8 cellular contexts compared by ENCODE assay signal in genomic region chr1:144412491-144413403, GRCh38. TPM values are rescaled to one million over a fixed set of nuclear protein-coding genes. Genes with fewer than 3 reads are reported as not detected.
DNase-seq lines count a peak whose midpoint lies in the region; ATAC-seq and TF ChIP-seq lines count a peak whose summit lies in the region.
"Not testable (repeated sequence)": the region's sequence is repeated elsewhere in the genome, so short reads cannot be mapped to it uniquely, and the experiment has no call there.

No MANE protein-coding gene starts in this region.

- DNase-seq in BJ (ENCODE audit: low read depth) (peak; percentile 80), NCI-H748 treated with DMSO at 0.1 percent for 48 hours (lab: John Stamatoyannopoulos, UW) (peak; percentile 94), dorsolateral prefrontal cortex (peak in 9 of 10 donors; percentile 20 to 90 (median 63)), left lung (peak; percentile 65 to 77)
- peak; percentile 94 for DNase-seq in activated CD4-positive, alpha-beta memory T cell treated with anti-CD3 and anti-CD28 coated beads for 36 hours
- peak; percentile 71 to 76 for DNase-seq in stimulated activated CD4-positive, alpha-beta T cell treated with anti-CD3 and anti-CD28 coated beads, Interleukin-1b, Interleukin-23, amount 100 ng/mL, for 1 hour (ENCODE audit: low read depth in 2 of 2)

- H3K9me3 ChIP-seq in left lung = not testable (repeated sequence)

- H3K27ac ChIP-seq in dorsolateral prefrontal cortex = peak overlapping the region in 42 of 59 donors; percentile 15 to 87 (median 70)
- peak overlapping the region; percentile 84 to 86 for H3K27ac ChIP-seq in left lung

- peak overlapping the region; percentile 96 for H3K4me3 Mint-ChIP-seq in activated CD4-positive, alpha-beta memory T cell treated with anti-CD3 and anti-CD28 coated beads for 36 hours

- not testable (repeated sequence) for H3K4me1 Mint-ChIP-seq in activated CD4-positive, alpha-beta memory T cell treated with anti-CD3 and anti-CD28 coated beads for 36 hours (ENCODE audit: low read depth)

- CTCF ChIA-PET in BJ (lab: Yijun Ruan, JAX); activated CD4-positive, alpha-beta memory T cell treated with anti-CD3 and anti-CD28 coated beads for 36 hours (lab: Charles Lee): not testable (repeated sequence)

- not testable (repeated sequence) for H3K36me3 ChIP-seq in BJ (ENCODE audit: control insufficient read depth, insufficient read depth, low read length); left lung

- H3K9me3 Mint-ChIP-seq in activated CD4-positive, alpha-beta memory T cell treated with anti-CD3 and anti-CD28 coated beads for 36 hours = not testable (repeated sequence)

- intact Hi-C loops in activated CD4-positive, alpha-beta memory T cell treated with anti-CD3 and anti-CD28 coated beads for 36 hours (cut with micrococcal nuclease); dorsolateral prefrontal cortex (cut with DNase I); left lung (cut with DNase I): not testable (repeated sequence)

- peak; percentile 88 for ATAC-seq in GM19395 (IDR thresholded peaks at IDR 0.05; ENCODE audit: unreplicated experiment)
- ATAC-seq in HG03457 (IDR thresholded peaks at IDR 0.05; ENCODE audit: unreplicated experiment) = peak; percentile 83
- peak; percentile 86 for ATAC-seq in left lung

- H3K4me1 ChIP-seq in left lung = not testable (repeated sequence)

- POLR2A ChIA-PET in BJ (lab: Charles Lee) = not testable (repeated sequence)
- POLR2A ChIA-PET in activated CD4-positive, alpha-beta memory T cell treated with anti-CD3 and anti-CD28 coated beads for 36 hours (lab: Charles Lee) = interaction anchor here (0.9 to 1.6 kb wide), 5 partner anchors 111 to 868 kb away, joined by 6 to 35 read pairs (median 11); no protein-coding TSS in a partner anchor

- not testable (repeated sequence) for H3K36me3 Mint-ChIP-seq in activated CD4-positive, alpha-beta memory T cell treated with anti-CD3 and anti-CD28 coated beads for 36 hours

- peak overlapping the region; percentile 95 for H3K27ac Mint-ChIP-seq in activated CD4-positive, alpha-beta memory T cell treated with anti-CD3 and anti-CD28 coated beads for 36 hours

- not testable (repeated sequence) for TF ChIP-seq CTCF in BJ (IDR thresholded peaks at IDR 0.05; ENCODE audit: insufficient read depth, low read depth, low read length); dorsolateral prefrontal cortex (IDR thresholded peaks at IDR 0.05 in 54 of 56, conservative IDR thresholded peaks at IDR 0.05 in 2 of 56; ENCODE audit: low read depth in 1 of 56, partially characterized antibody in 56 of 56); left lung (IDR thresholded peaks at IDR 0.05)

- peak overlapping the region; percentile 46 for H3K4me3 ChIP-seq in BJ (ENCODE audit: low read depth, low read length)
- peak overlapping the region in 58 of 59 donors; percentile 19 to 70 (median 53) for H3K4me3 ChIP-seq in dorsolateral prefrontal cortex
- peak overlapping the region; percentile 36 to 41 for H3K4me3 ChIP-seq in left lung

- not testable (repeated sequence) for H3K27me3 ChIP-seq in BJ (ENCODE audit: control insufficient read depth, insufficient read depth, low read length); dorsolateral prefrontal cortex; left lung

- H3K27me3 Mint-ChIP-seq in activated CD4-positive, alpha-beta memory T cell treated with anti-CD3 and anti-CD28 coated beads for 36 hours = not testable (repeated sequence)

RNA-seq across cellular contexts. Expression of gene PPIAL4E, which starts 39.3 kb away (rescaled TPM):
- polyA plus RNA-seq in BJ (2011; rRNA removed) = not detected in 2 replicates
- polyA minus RNA-seq in BJ (2011; rRNA and poly(A)+ RNA removed) = not detected in 2 replicates
- not detected for total RNA-seq in activated CD4-positive, alpha-beta memory T cell treated with anti-CD3 and anti-CD28 coated beads for 36 hours
- total RNA-seq in dorsolateral prefrontal cortex (1 to 10 TPM in 13 of 120 experiments, under 1 TPM in 13, not detected in 94; 0.72 to 2.0 (median 1.0) TPM), left lung (not detected)

RNA-seq across cellular contexts. Expression of gene NBPF15, which starts 48.7 kb away (rescaled TPM):
- 51.7 and 55.7 TPM in 2 replicates for polyA plus RNA-seq in BJ (2011; rRNA removed)
- polyA minus RNA-seq in BJ (2011; rRNA and poly(A)+ RNA removed) = 45.5 and 60.0 TPM in 2 replicates
- total RNA-seq in activated CD4-positive, alpha-beta memory T cell treated with anti-CD3 and anti-CD28 coated beads for 36 hours = 10 to 100 TPM; 56.3 to 58.2 TPM
- total RNA-seq in dorsolateral prefrontal cortex (10 to 100 TPM in 119 of 120 experiments, 1 to 10 TPM in 1; 3.7 to 39.1 (median 25.3) TPM), left lung (10 to 100 TPM; 34.0 to 40.5 TPM)

Comparison
In these comparisons a context has a peak if more than half of its experiments do, and no peak if none do; other contexts are left out.
1. Peak in every context shown above with its lines: DNase-seq, ATAC-seq, H3K4me3 ChIP-seq and H3K27ac ChIP-seq.